22 cellular contexts compared by ENCODE assay signal in the genomic region with DNA sequence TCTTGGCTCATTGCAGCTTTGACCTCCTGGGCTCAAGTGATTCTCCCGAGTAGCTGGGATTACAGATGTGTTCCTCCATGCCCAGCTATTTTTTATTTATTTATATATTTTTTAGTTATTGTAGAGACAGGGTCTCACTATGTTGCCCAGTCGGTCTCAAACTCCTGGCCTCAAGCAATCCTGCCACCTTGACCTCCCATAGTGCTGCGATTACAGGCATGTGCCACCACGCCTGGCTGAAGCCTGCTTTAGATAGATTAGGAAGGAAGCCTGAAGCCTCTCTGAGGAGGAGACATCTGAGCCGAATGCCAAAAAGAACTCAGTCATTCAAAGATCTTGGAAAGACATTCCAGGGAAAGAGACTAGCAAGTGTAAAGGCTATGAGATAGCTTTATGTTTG. TPM values are rescaled to one million over a fixed set of nuclear protein-coding genes. Genes with fewer than 3 reads are reported as not detected.
DNase-seq lines count a peak whose midpoint lies in the region; ATAC-seq, FAIRE-seq and TF ChIP-seq lines count a peak whose summit lies in the region.
"Had no signal": no experiment of that assay in that cellular context is flagged by ENCODE, and none has a peak within 500 bp of the region (broad histone marks: within the 10 kb centered on the region; RNA-seq: fewer than 3 reads in every experiment).

No MANE protein-coding gene starts in this region.

- WGBS in SK-N-SH (ENCODE audit: low lambda C conversion rate) = 78% methylated on average over 5 of the region's 5 CpGs

- H3K4me1 Mint-ChIP-seq in WTC11 = no peaks in the 10 kb centered on the region

- no peak overlapping the region for H3K4me3 Mint-ChIP-seq in WTC11

- H3K4me1 ChIP-seq in SK-N-SH (ENCODE audit: control insufficient read depth in 1 of 2, insufficient read depth in 2 of 2, low read depth in 1 of 2, low read length in 1 of 2) (no peaks in the 10 kb centered on the region), parathyroid adenoma (no peaks in the 10 kb centered on the region)

- CTCF ChIA-PET in SK-N-SH (lab: Yijun Ruan, JAX) (interaction anchor here (1.2 to 6.2 kb wide), 4 partner anchors 9 to 137 kb away, joined by 3 to 49 read pairs (median 6); a partner anchor contains a TSS), WTC11 (lab: Charles Lee) (interaction anchor here (0.8 to 1.4 kb wide), 5 partner anchors 8 to 137 kb away, joined by 3 to 5 read pairs (median 3); no protein-coding TSS in a partner anchor)

- DNase-seq in SK-N-SH (no peak), WTC11 (ENCODE audit: low spot score) (no peak), G401 (ENCODE audit: low spot score) (no peak), D721Med (ENCODE audit: insufficient read length, low spot score) (no peak)
- DNase-seq: 8988T, ACHN, Kasumi-1, NCI-H1105, NCI-H1436 treated with DMSO at 0.1 percent for 48 hours, NCI-H187 treated with DMSO at 0.1 percent for 48 hours, NCI-H2171 treated with DMSO at 0.1 percent for 48 hours, NCI-H345, NCI-H510A treated with DMSO at 0.1 percent for 48 hours, PC-3 had no signal

- H3K9me2 ChIP-seq in SK-N-SH = no peaks in the 10 kb centered on the region

- POLR2A ChIA-PET in SK-N-SH (lab: Yijun Ruan, JAX) = no interaction called here
- POLR2A ChIA-PET in WTC11 (lab: Charles Lee) = interaction anchor here (0.8 kb wide), 1 partner anchor 10 kb away, joined by 4 read pairs; a partner anchor contains a TSS

- H3K27me3 ChIP-seq in SK-N-SH (ENCODE audit: insufficient read depth) (no peaks in the 10 kb centered on the region), parathyroid adenoma (ENCODE audit: control insufficient read depth, insufficient read depth, low read length) (no peaks in the 10 kb centered on the region)

- TF ChIP-seq RAD21 in SK-N-SH (IDR thresholded peaks at IDR 0.05; ENCODE audit: low read length) = no peak

- H3K27ac ChIP-seq in SK-N-SH (ENCODE audit: low read depth in 2 of 2, low read length in 1 of 2) (no peak overlapping the region), parathyroid adenoma (no peak overlapping the region)

- H3K36me3 ChIP-seq in SK-N-SH (replicated peaks in 1 of 2; ENCODE audit: control insufficient read depth in 1 of 2, insufficient read depth in 2 of 2, low read length in 1 of 2) (no peaks in the 10 kb centered on the region), parathyroid adenoma (ENCODE audit: control insufficient read depth, insufficient read depth, low read length) (no peaks in the 10 kb centered on the region)

- TF ChIP-seq EP300 in SK-N-SH (IDR thresholded peaks at IDR 0.05; ENCODE audit: borderline replicate concordance in 1 of 2, low read depth in 1 of 2, low read length in 1 of 2) = no peak

- H2AFZ ChIP-seq in SK-N-SH (ENCODE audit: low read depth) (peak overlapping the region; percentile 5; the same call in 1 of the 2 replicates), parathyroid adenoma (peak overlapping the region; percentile 1)

- no peaks in the 10 kb centered on the region for H3F3A ChIP-seq in SK-N-SH (replicated peaks; ENCODE audit: insufficient read depth)

- H3K27me3 Mint-ChIP-seq in WTC11 (ENCODE audit: low read depth) = peaks cover 9% of the 10 kb centered on the region

- peaks cover 15% of the 10 kb centered on the region for H3K9me3 Mint-ChIP-seq in WTC11

- peaks cover 10% of the 10 kb centered on the region for H3K36me3 Mint-ChIP-seq in WTC11

- no peak overlapping the region for H3K4me2 ChIP-seq in SK-N-SH
- H3K4me2 ChIP-seq in parathyroid adenoma (ENCODE audit: low read length) = no peak overlapping the region

- no peak overlapping the region for H3K4me3 ChIP-seq in SK-N-SH (ENCODE audit: low read depth in 2 of 2, low read length in 1 of 2)
- H3K4me3 ChIP-seq in parathyroid adenoma (ENCODE audit: low read depth, low read length) = no peak overlapping the region

- H3K79me2 ChIP-seq in SK-N-SH (ENCODE audit: insufficient read depth) = no peaks in the 10 kb centered on the region
- no peaks in the 10 kb centered on the region for H3K79me2 ChIP-seq in parathyroid adenoma

- no peak for FAIRE-seq in D721Med (lab: Jason Lieb, UNC)
- FAIRE-seq: G401.6 had no signal

- TF ChIP-seq CTCF in SK-N-SH (IDR thresholded peaks at IDR 0.05) (no peak), WTC11 (IDR thresholded peaks at IDR 0.05) (no peak), parathyroid adenoma (IDR thresholded peaks at IDR 0.05) (no peak), D721Med (IDR thresholded peaks at IDR 0.05; ENCODE audit: insufficient read depth, missing control alignments) (no peak)

- no peaks in the 10 kb centered on the region for H4K20me1 ChIP-seq in SK-N-SH (ENCODE audit: insufficient read depth)

- H3K9ac ChIP-seq in SK-N-SH (no peak overlapping the region), parathyroid adenoma (no peak overlapping the region)

- no peak overlapping the region for H3K27ac Mint-ChIP-seq in WTC11

- H3K9me3 ChIP-seq in SK-N-SH (no peaks in the 10 kb centered on the region), parathyroid adenoma (ENCODE audit: control insufficient read depth, low read length) (no peaks in the 10 kb centered on the region)

- in situ Hi-C loops in G401 (cut with HindIII; ENCODE audit: low sequenced_read_pairs) = no loop called here

- ATAC-seq in SK-N-SH treated with all-trans-retinoic acid at 6 μM for 48 hours (no peak), WTC11 (no peak), HG03442 (IDR thresholded peaks at IDR 0.05; ENCODE audit: unreplicated experiment) (no peak)
- ATAC-seq: PC-3 had no signal

TF ChIP-seq in SK-N-SH treated with all-trans-retinoic acid at 6 μM for 48 hours, 23 proteins besides CTCF, POLR2A, EP300 and RAD21 (continues in another document):
- TF ChIP-seq, protein P1, sequence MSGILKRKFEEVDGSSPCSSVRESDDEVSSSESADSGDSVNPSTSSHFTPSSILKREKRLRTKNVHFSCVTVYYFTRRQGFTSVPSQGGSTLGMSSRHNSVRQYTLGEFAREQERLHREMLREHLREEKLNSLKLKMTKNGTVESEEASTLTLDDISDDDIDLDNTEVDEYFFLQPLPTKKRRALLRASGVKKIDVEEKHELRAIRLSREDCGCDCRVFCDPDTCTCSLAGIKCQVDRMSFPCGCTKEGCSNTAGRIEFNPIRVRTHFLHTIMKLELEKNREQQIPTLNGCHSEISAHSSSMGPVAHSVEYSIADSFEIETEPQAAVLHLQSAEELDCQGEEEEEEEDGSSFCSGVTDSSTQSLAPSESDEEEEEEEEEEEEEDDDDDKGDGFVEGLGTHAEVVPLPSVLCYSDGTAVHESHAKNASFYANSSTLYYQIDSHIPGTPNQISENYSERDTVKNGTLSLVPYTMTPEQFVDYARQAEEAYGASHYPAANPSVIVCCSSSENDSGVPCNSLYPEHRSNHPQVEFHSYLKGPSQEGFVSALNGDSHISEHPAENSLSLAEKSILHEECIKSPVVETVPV (CRISPR knock-in tag; IDR thresholded peaks at IDR 0.05) = no peak
- TF ChIP-seq ZC3H10 (CRISPR knock-in tag; IDR thresholded peaks at IDR 0.05) = no peak
- no peak for TF ChIP-seq BACH2 (CRISPR knock-in tag; IDR thresholded peaks at IDR 0.05; ENCODE audit: borderline replicate concordance)
- TF ChIP-seq ZFP30 (CRISPR knock-in tag; IDR thresholded peaks at IDR 0.05) = no peak
- TF ChIP-seq RARB (CRISPR knock-in tag; IDR thresholded peaks at IDR 0.05) = no peak
- no peak for TF ChIP-seq TCF4 (CRISPR knock-in tag; IDR thresholded peaks at IDR 0.05; ENCODE audit: borderline replicate concordance)

TF ChIP-seq in WTC11, 78 proteins besides CTCF, POLR2A, EP300 and RAD21:
- no peak for TF ChIP-seq FOXP1 (CRISPR knock-in tag; IDR thresholded peaks at IDR 0.05; ENCODE audit: borderline replicate concordance)
- TF ChIP-seq, protein P2, sequence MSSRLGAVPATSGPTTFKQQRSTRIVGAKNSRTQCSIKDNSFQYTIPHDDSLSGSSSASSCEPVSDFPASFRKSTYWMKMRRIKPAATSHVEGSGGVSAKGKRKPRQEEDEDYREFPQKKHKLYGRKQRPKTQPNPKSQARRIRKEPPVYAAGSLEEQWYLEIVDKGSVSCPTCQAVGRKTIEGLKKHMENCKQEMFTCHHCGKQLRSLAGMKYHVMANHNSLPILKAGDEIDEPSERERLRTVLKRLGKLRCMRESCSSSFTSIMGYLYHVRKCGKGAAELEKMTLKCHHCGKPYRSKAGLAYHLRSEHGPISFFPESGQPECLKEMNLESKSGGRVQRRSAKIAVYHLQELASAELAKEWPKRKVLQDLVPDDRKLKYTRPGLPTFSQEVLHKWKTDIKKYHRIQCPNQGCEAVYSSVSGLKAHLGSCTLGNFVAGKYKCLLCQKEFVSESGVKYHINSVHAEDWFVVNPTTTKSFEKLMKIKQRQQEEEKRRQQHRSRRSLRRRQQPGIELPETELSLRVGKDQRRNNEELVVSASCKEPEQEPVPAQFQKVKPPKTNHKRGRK (CRISPR knock-in tag; IDR thresholded peaks at IDR 0.05; ENCODE audit: borderline replicate concordance) = no peak
- no peak for TF ChIP-seq NFE2L1 (CRISPR knock-in tag; IDR thresholded peaks at IDR 0.05)
- TF ChIP-seq ZNF121 (CRISPR knock-in tag; IDR thresholded peaks at IDR 0.05) = peak; percentile 50

RNA-seq across cellular contexts. Expression of a gene that starts 10.2 kb away (rescaled TPM):
- 0.08 and 0.10 TPM in 2 replicates for polyA plus RNA-seq in SK-N-SH (2012; rRNA removed)
- 0.04 and 0.05 TPM in 2 replicates for polyA plus RNA-seq in SK-N-SH (2012; cell fraction: cytosol; rRNA removed)
- polyA plus RNA-seq in SK-N-SH (2012; cell fraction: nucleus; rRNA removed) = 0.02 TPM in 1 of 2 replicates, not detected in the other
- 0.09 to 0.20 TPM (median 0.16 TPM) in 3 replicates for total RNA-seq in WTC11 (2021)
- total RNA-seq in G401 (2014; rRNA removed; shearing (Covaris generic)) = not detected in 2 replicates
- total RNA-seq: Daoy, H4, HT-29, MCF 10A, PC-3 had no signal

RNA-seq across cellular contexts. Expression of a gene that starts 10.4 kb away (rescaled TPM):
- polyA plus RNA-seq in SK-N-SH (2012; rRNA removed) = 0.03 and 0.08 TPM in 2 replicates
- 0.01 and 0.07 TPM in 2 replicates for polyA plus RNA-seq in SK-N-SH (2012; cell fraction: cytosol; rRNA removed)
- 0.13 and 0.58 TPM in 2 replicates for polyA plus RNA-seq in SK-N-SH (2012; cell fraction: nucleus; rRNA removed)
- total RNA-seq in WTC11 (2021) = 3.2 to 5.0 TPM (median 3.3 TPM) in 3 replicates
- total RNA-seq in G401 (2014; rRNA removed; shearing (Covaris generic)) = 0.43 and 0.78 TPM in 2 replicates
- total RNA-seq: PC-3 had no signal

RNA-seq across cellular contexts. Expression of a gene that starts 13.9 kb away (rescaled TPM):
- 16.3 and 23.1 TPM in 2 replicates for polyA plus RNA-seq in SK-N-SH (2012; rRNA removed)
- polyA plus RNA-seq in SK-N-SH (2012; cell fraction: cytosol; rRNA removed) = 13.0 and 15.7 TPM in 2 replicates
- polyA plus RNA-seq in SK-N-SH (2012; cell fraction: nucleus; rRNA removed) = 34.5 and 38.7 TPM in 2 replicates
- total RNA-seq in WTC11 (2021) = 34.7 to 39.8 TPM (median 37.5 TPM) in 3 replicates
- 6.3 and 8.9 TPM in 2 replicates for total RNA-seq in G401 (2014; rRNA removed; shearing (Covaris generic))

RNA-seq across cellular contexts. Expression of a gene that starts 14.8 kb away (rescaled TPM):
- 0.67 and 0.90 TPM in 2 replicates for polyA plus RNA-seq in SK-N-SH (2012; rRNA removed)
- polyA plus RNA-seq in SK-N-SH (2012; cell fraction: cytosol; rRNA removed) = 0.26 and 0.33 TPM in 2 replicates
- polyA plus RNA-seq in SK-N-SH (2012; cell fraction: nucleus; rRNA removed) = 2.6 and 2.8 TPM in 2 replicates
- total RNA-seq in WTC11 (2021) = 16.2 to 19.1 TPM (median 16.7 TPM) in 3 replicates
- total RNA-seq in G401 (2014; rRNA removed; shearing (Covaris generic)) = 4.7 and 6.4 TPM in 2 replicates
- total RNA-seq: MCF 10A had no signal

RNA-seq across cellular contexts. Expression of a gene that starts 34.9 kb away (rescaled TPM):
- 0.66 and 1.0 TPM in 2 replicates for polyA plus RNA-seq in SK-N-SH (2012; rRNA removed)
- polyA plus RNA-seq in SK-N-SH (2012; cell fraction: cytosol; rRNA removed) = 0.14 and 0.50 TPM in 2 replicates
- polyA plus RNA-seq in SK-N-SH (2012; cell fraction: nucleus; rRNA removed) = 2.3 and 4.5 TPM in 2 replicates
- total RNA-seq in WTC11 (2021) = 3.6 to 3.9 TPM (median 3.8 TPM) in 3 replicates
- 0.18 TPM in 1 of 2 replicates, not detected in the other for total RNA-seq in G401 (2014; rRNA removed; shearing (Covaris generic))
- total RNA-seq: H4, PC-3 had no signal
